8 cellular contexts compared by ENCODE assay signal in genomic region chr1:52365091-52365745, GRCh38. TPM values are rescaled to one million over a fixed set of nuclear protein-coding genes. Genes with fewer than 3 reads are reported as not detected.
DNase-seq lines count a peak whose midpoint lies in the region; ATAC-seq and TF ChIP-seq lines count a peak whose summit lies in the region.

No MANE protein-coding gene starts in this region.

- ATAC-seq in GM19438 (IDR thresholded peaks at IDR 0.05; ENCODE audit: low read depth, unreplicated experiment) = peak; percentile 33
- ATAC-seq in GM18868 (IDR thresholded peaks at IDR 0.05; ENCODE audit: unreplicated experiment) = no peak

- peaks cover 21 to 35% (median 33%) of the 10 kb centered on the region in 10 experiments for H3K4me1 ChIP-seq in BLaER1 treated with 17β-estradiol and CSF1 and Interleukin-3, amounts not matched to agents 10 nM and 100 nM
- H3K4me1 ChIP-seq in Peyer's patch = peaks cover 3 to 13% (median 8%) of the 10 kb centered on the region in 4 donors
- H3K4me1 ChIP-seq in smooth muscle cell (ENCODE audit: low read depth) = peaks cover 9% of the 10 kb centered on the region

- H3K79me2 ChIP-seq in smooth muscle cell (ENCODE audit: low read depth) = peaks cover 12% of the 10 kb centered on the region

- H3K4me3 ChIP-seq in BLaER1 treated with 17β-estradiol and CSF1 and Interleukin-3, amounts not matched to agents 10 nM and 100 nM = peak overlapping the region; percentile 78 to 98 (median 90)
- H3K4me3 ChIP-seq in Peyer's patch (peak overlapping the region; percentile 91 to 93 (median 91)), smooth muscle cell (peak overlapping the region; percentile 83)

- no peak for TF ChIP-seq POLR2A in Peyer's patch (IDR thresholded peaks at IDR 0.05)

- peak overlapping the region; percentile 84 for H2AFZ ChIP-seq in smooth muscle cell (ENCODE audit: low read depth)

- TF ChIP-seq CTCF in Peyer's patch (IDR thresholded peaks at IDR 0.05) (no peak), smooth muscle cell (IDR thresholded peaks at IDR 0.05; ENCODE audit: borderline replicate concordance, insufficient read depth, poor library complexity, severe bottlenecking) (no peak)

- peak overlapping the region; percentile 90 to 98 (median 95) for H3K27ac ChIP-seq in BLaER1 treated with 17β-estradiol and CSF1 and Interleukin-3, amounts not matched to agents 10 nM and 100 nM
- H3K27ac ChIP-seq in Peyer's patch (peak overlapping the region; percentile 94 to 99 (median 96)), caudate nucleus (ENCODE audit: low read depth, low read length) (peak overlapping the region; percentile 94), smooth muscle cell (ENCODE audit: low read depth) (peak overlapping the region; percentile 92)

- peak in 2 of 3 donors; percentile 61 to 72 for DNase-seq in Peyer's patch
- DNase-seq in caudate nucleus (lab: John Stamatoyannopoulos, UW) = peak in 34 of 61 donors; percentile 7 to 74 (median 40)
- DNase-seq in islet precursor cell = peak; percentile 83
- DNase-seq in smooth muscle cell (lab: John Stamatoyannopoulos, UW; ENCODE audit: unreplicated experiment) = peak; percentile 53
- DNase-seq in DMS153 treated with DMSO at 0.1 percent for 48 hours (lab: John Stamatoyannopoulos, UW; ENCODE audit: unreplicated experiment) = no peak

- 6% methylated on average over 21 of the region's 22 CpGs for WGBS in smooth muscle cell (ENCODE audit: low lambda C conversion rate)

- peak overlapping the region; percentile 82 to 99 (median 90) for H3K4me2 ChIP-seq in BLaER1 treated with 17β-estradiol and CSF1 and Interleukin-3, amounts not matched to agents 10 nM and 100 nM
- H3K4me2 ChIP-seq in smooth muscle cell = peak overlapping the region; percentile 94

- H3F3A ChIP-seq in smooth muscle cell (ENCODE audit: low read depth) = peaks cover 5% of the 10 kb centered on the region

- H3K9ac ChIP-seq in BLaER1 treated with 17β-estradiol and CSF1 and Interleukin-3, amounts not matched to agents 10 nM and 100 nM = peak overlapping the region; percentile 92 to 99 (median 97)
- H3K9ac ChIP-seq in smooth muscle cell (ENCODE audit: low read depth) = peak overlapping the region; percentile 94

- no peaks in the 10 kb centered on the region for H3K9me3 ChIP-seq in BLaER1 treated with 17β-estradiol and CSF1 and Interleukin-3, amounts not matched to agents 10 nM and 100 nM (replicated peaks in 1 of 11)
- H3K9me3 ChIP-seq in Peyer's patch (no peaks in the 10 kb centered on the region), smooth muscle cell (replicated peaks; ENCODE audit: low read depth) (no peaks in the 10 kb centered on the region)

- H4K20me1 ChIP-seq in BLaER1 treated with 17β-estradiol and CSF1 and Interleukin-3, amounts not matched to agents 10 nM and 100 nM = peaks cover 0 to 40% (median 21%) of the 10 kb centered on the region in 11 experiments; a peak in 15 of 22 replicates
- H4K20me1 ChIP-seq in smooth muscle cell (ENCODE audit: low read depth) = peaks cover 11% of the 10 kb centered on the region

- peaks cover 0 to 18% (median 10%) of the 10 kb centered on the region in 11 experiments; a peak in 12 of 22 replicates for H3K27me3 ChIP-seq in BLaER1 treated with 17β-estradiol and CSF1 and Interleukin-3, amounts not matched to agents 10 nM and 100 nM
- H3K27me3 ChIP-seq in Peyer's patch (no peaks in the 10 kb centered on the region), smooth muscle cell (ENCODE audit: low read depth) (no peaks in the 10 kb centered on the region)

- peaks cover 36 to 48% (median 41%) of the 10 kb centered on the region in 11 experiments for H3K36me3 ChIP-seq in BLaER1 treated with 17β-estradiol and CSF1 and Interleukin-3, amounts not matched to agents 10 nM and 100 nM
- H3K36me3 ChIP-seq in Peyer's patch = peaks cover 0 to 28% (median 0%) of the 10 kb centered on the region in 3 donors
- no peaks in the 10 kb centered on the region for H3K36me3 ChIP-seq in smooth muscle cell (ENCODE audit: low read depth)

RNA-seq across cellular contexts. Expression of gene CC2D1B, which starts 0.8 kb away (rescaled TPM):
- 10 to 100 TPM; 48.4 to 61.2 (median 52.2) TPM for total RNA-seq in Peyer's patch
- total RNA-seq in smooth muscle cell = 9.7 and 12.5 TPM in 2 replicates
- 7.9 and 9.1 TPM in 2 replicates for polyA plus RNA-seq in smooth muscle cell

RNA-seq across cellular contexts. Expression of gene ORC1, which starts 39.0 kb away (rescaled TPM):
- total RNA-seq in Peyer's patch = 10 to 100 TPM in 1 of 4 donors, 1 to 10 TPM in 3; 1.5 to 19.0 (median 3.7) TPM
- total RNA-seq in smooth muscle cell = 1.9 and 3.5 TPM in 2 replicates
- polyA plus RNA-seq in smooth muscle cell = 1.9 and 2.5 TPM in 2 replicates

RNA-seq across cellular contexts. Expression of gene PRPF38A, which starts 39.2 kb away (rescaled TPM):
- total RNA-seq in Peyer's patch (10 to 100 TPM; 14.2 to 20.6 (median 18.7) TPM), smooth muscle cell (23.2 and 24.8 TPM in 2 replicates)
- 28.0 and 31.6 TPM in 2 replicates for polyA plus RNA-seq in smooth muscle cell
